Comparison of ENCODE assay signal across 16 cellular contexts in genomic region chr10:110840923-110841428, GRCh38. TPM values are rescaled to one million over a fixed set of nuclear protein-coding genes. Genes with fewer than 3 reads are reported as not detected.
A peak's percentile ranks its signal among the peaks of the same experiment; 100 is the strongest.
DNase-seq lines count a peak whose midpoint lies in the region; ATAC-seq, FAIRE-seq and TF ChIP-seq lines count a peak whose summit lies in the region.
"Had no signal": no experiment of that assay in that cellular context is flagged by ENCODE, and none has a peak within 500 bp of the region (broad histone marks: within the 10 kb centered on the region; RNA-seq: fewer than 3 reads in every experiment).

No MANE protein-coding gene starts in this region.

- DNase-seq in activated naive CD8-positive, alpha-beta T cell treated with anti-CD3 and anti-CD28 coated beads for 36 hours: no peak
- DNase-seq in activated naive CD8-positive, alpha-beta T cell treated with anti-CD3 and anti-CD28 coated beads, Interleukin-2, amount 50 U/mL, for 24 hours: no peak
- no peak for DNase-seq in GM12878 (ENCODE audit: low read depth, low spot score)
- DNase-seq in thyroid gland: no peak
- DNase-seq in GM13976 (ENCODE audit: low spot score): no peak
- DNase-seq: activated CD8-positive, alpha-beta memory T cell treated with anti-CD3 and anti-CD28 coated beads, Interleukin-2, amount 50 U/mL, for 48 hours; CD8-positive, alpha-beta memory T cell; NCI-H2171; SHP77 treated with DMSO at 0.1 percent for 48 hours had no signal

- H3K36me3 Mint-ChIP-seq in activated naive CD8-positive, alpha-beta T cell treated with anti-CD3 and anti-CD28 coated beads for 36 hours: no peaks in the 10 kb centered on the region
- no peaks in the 10 kb centered on the region for H3K36me3 Mint-ChIP-seq in activated naive CD8-positive, alpha-beta T cell treated with anti-CD3 and anti-CD28 coated beads, Interleukin-2, amount 50 U/mL, for 24 hours (ENCODE audit: low read depth)
- H3K36me3 Mint-ChIP-seq: CD8-positive, alpha-beta memory T cell had no signal

- in situ Hi-C loops in GM12878 (cut with MboI): no loop called here
- in situ Hi-C loops in GM13976 (cut with MboI; ENCODE audit: low sequenced_read_pairs, unreplicated experiment): no loop called here

- H3K9ac ChIP-seq in GM12878 (ENCODE audit: control insufficient read depth, insufficient read depth, low read length) (peak overlapping the region; percentile 80), mucosa of rectum (ENCODE audit: low read depth in 1 of 2, low read length in 2 of 2) (peak overlapping the region; percentile 14 to 55)

- TF ChIP-seq POLR2A in GM12878 (IDR thresholded peaks at IDR 0.05; ENCODE audit: low read depth, low read length) (no peak), thyroid gland (IDR thresholded peaks at IDR 0.05) (no peak)

- H3K4me1 Mint-ChIP-seq in activated naive CD8-positive, alpha-beta T cell treated with anti-CD3 and anti-CD28 coated beads for 36 hours: peaks cover 58% of the 10 kb centered on the region
- peaks cover 60% of the 10 kb centered on the region for H3K4me1 Mint-ChIP-seq in activated naive CD8-positive, alpha-beta T cell treated with anti-CD3 and anti-CD28 coated beads, Interleukin-2, amount 50 U/mL, for 24 hours

- no peak overlapping the region for H2AFZ ChIP-seq in GM12878 (ENCODE audit: control insufficient read depth, low read depth, low read length)

- SMC1A ChIA-PET in GM12878 (lab: Charles Lee; ENCODE audit: uncharacterized antibody, unreplicated experiment): interaction anchor here (0.9 to 12.5 kb wide), 20 partner anchors 8 to 169 kb away, joined by 3 to 188 read pairs (median 16); partner anchors contain the start of gene PDCD4

- intact Hi-C loops in GM12878 (cut with micrococcal nuclease; ENCODE audit: unreplicated experiment) (no loop called here), thyroid gland (cut with DNase I) (no loop called here)

- H3K27ac ChIP-seq in GM12878 (ENCODE audit: control insufficient read depth, insufficient read depth) (peak overlapping the region; percentile 97), mucosa of rectum (ENCODE audit: low read depth in 2 of 2, low read length in 2 of 2) (peak overlapping the region; percentile 97 to 98), thyroid gland (peak overlapping the region; percentile 89 to 93 (median 91))
- H3K27ac ChIP-seq: left lung had no signal

- H3K36me3 ChIP-seq in GM12878 (ENCODE audit: control insufficient read depth in 2 of 2, insufficient read depth in 2 of 2, low read length in 1 of 2) (no peaks in the 10 kb centered on the region), mucosa of rectum (ENCODE audit: control insufficient read depth in 2 of 2, insufficient read depth in 2 of 2, low read length in 2 of 2) (no peaks in the 10 kb centered on the region), thyroid gland (no peaks in the 10 kb centered on the region)
- H3K36me3 ChIP-seq: left lung had no signal

- FAIRE-seq in GM12878 (lab: Jason Lieb, UNC): no peak

- BruUV-seq in GM12878 (replicated peaks; lab: Mats Ljungman, UMichigan): no TSS peak

- CTCF ChIA-PET in GM12878 (lab: Yijun Ruan, JAX): interaction anchor here (1.2 to 6.8 kb wide), 10 partner anchors 9 to 41 kb away, joined by 3 to 70 read pairs (median 6); no protein-coding TSS in a partner anchor

- POLR2A ChIA-PET in GM12878 (lab: Charles Lee): interaction anchor here (1.0 to 7.4 kb wide), 10 partner anchors 11 to 484 kb away, joined by 3 to 145 read pairs (median 19); partner anchors contain the start of gene PDCD4

- H3K27me3 ChIP-seq in GM12878 (replicated peaks in 1 of 2; ENCODE audit: control insufficient read depth in 2 of 2, insufficient read depth in 2 of 2, low read length in 1 of 2) (no peaks in the 10 kb centered on the region), mucosa of rectum (ENCODE audit: control insufficient read depth in 2 of 2, insufficient read depth in 2 of 2, low read length in 2 of 2) (no peaks in the 10 kb centered on the region), thyroid gland (no peaks in the 10 kb centered on the region)
- H3K27me3 ChIP-seq: left lung had no signal

- H3K4me3 ChIP-seq in GM12878 (no peak overlapping the region), mucosa of rectum (ENCODE audit: low read length in 2 of 2) (no peak overlapping the region), thyroid gland (replicated peaks in 1 of 3) (no peak overlapping the region)
- H3K4me3 ChIP-seq: left lung had no signal

- TF ChIP-seq CTCF in GM12878 (IDR thresholded peaks at IDR 0.05 in 2 of 3, conservative IDR thresholded peaks at IDR 0.05 in 1 of 3; ENCODE audit: control insufficient read depth in 2 of 3, extremely low read depth in 1 of 3, insufficient read depth in 1 of 3, low read depth in 3 of 3, low read length in 3 of 3) (no peak), thyroid gland (IDR thresholded peaks at IDR 0.05) (no peak), GM13976 (IDR thresholded peaks at IDR 0.05; ENCODE audit: borderline replicate concordance, control extremely low read depth, extremely low read depth, insufficient read depth, missing control alignments) (no peak)

- TF ChIP-seq EP300 in GM12878 (IDR thresholded peaks at IDR 0.05; ENCODE audit: borderline replicate concordance in 1 of 2, control insufficient read depth in 1 of 2, low read depth in 2 of 2, low read length in 2 of 2): no peak

- peaks cover 10% of the 10 kb centered on the region for H3K79me2 ChIP-seq in GM12878 (ENCODE audit: control insufficient read depth, insufficient read depth, low read length)

- peak overlapping the region; percentile 80; the same call in 1 of the 2 replicates for H3K4me2 ChIP-seq in GM12878 (ENCODE audit: control insufficient read depth, insufficient read depth)

- H3K9me3 ChIP-seq in GM12878 (replicated peaks; ENCODE audit: control insufficient read depth, insufficient read depth, low read length) (no peaks in the 10 kb centered on the region), mucosa of rectum (ENCODE audit: control insufficient read depth in 2 of 2, low read length in 2 of 2) (no peaks in the 10 kb centered on the region), thyroid gland (no peaks in the 10 kb centered on the region)
- H3K9me3 ChIP-seq: left lung had no signal

- peak overlapping the region; percentile 63 for H3K27ac Mint-ChIP-seq in activated naive CD8-positive, alpha-beta T cell treated with anti-CD3 and anti-CD28 coated beads for 36 hours
- no peak overlapping the region for H3K27ac Mint-ChIP-seq in activated naive CD8-positive, alpha-beta T cell treated with anti-CD3 and anti-CD28 coated beads, Interleukin-2, amount 50 U/mL, for 24 hours

- H3K4me1 ChIP-seq in GM12878 (ENCODE audit: control insufficient read depth, insufficient read depth, low read length) (peaks cover 52% of the 10 kb centered on the region), mucosa of rectum (ENCODE audit: control insufficient read depth in 2 of 2, insufficient read depth in 2 of 2, low read length in 2 of 2) (peaks cover 66 to 87% of the 10 kb centered on the region in 2 donors), thyroid gland (peaks cover 84 to 95% of the 10 kb centered on the region in 2 donors)

- no peak for ATAC-seq in activated naive CD8-positive, alpha-beta T cell treated with anti-CD3 and anti-CD28 coated beads, Interleukin-2, amount 50 U/mL, for 24 hours
- no peak for ATAC-seq in GM12878
- no peak for ATAC-seq in HG02623 (IDR thresholded peaks at IDR 0.05; ENCODE audit: unreplicated experiment)
- ATAC-seq in GM19455 (IDR thresholded peaks at IDR 0.05; ENCODE audit: unreplicated experiment): no peak
- ATAC-seq: HCT116 had no signal

- H3K4me3 Mint-ChIP-seq in activated naive CD8-positive, alpha-beta T cell treated with anti-CD3 and anti-CD28 coated beads for 36 hours: no peak overlapping the region
- no peak overlapping the region for H3K4me3 Mint-ChIP-seq in activated naive CD8-positive, alpha-beta T cell treated with anti-CD3 and anti-CD28 coated beads, Interleukin-2, amount 50 U/mL, for 24 hours
- H3K4me3 Mint-ChIP-seq: activated naive CD8-positive, alpha-beta T cell; CD8-positive, alpha-beta memory T cell; nephron had no signal

- WGBS in GM12878 (ENCODE audit: insufficient coverage, insufficient replicate concordance, low lambda C conversion rate, missing lambda C conversion rate): 80% methylated on average over 3 of the region's 3 CpGs
- WGBS in thyroid gland, 2 donors: 59 to 75% methylated on average over 3 of the region's 3 CpGs

- H3K27me3 Mint-ChIP-seq in activated naive CD8-positive, alpha-beta T cell treated with anti-CD3 and anti-CD28 coated beads for 36 hours: no peaks in the 10 kb centered on the region
- no peaks in the 10 kb centered on the region for H3K27me3 Mint-ChIP-seq in activated naive CD8-positive, alpha-beta T cell treated with anti-CD3 and anti-CD28 coated beads, Interleukin-2, amount 50 U/mL, for 24 hours
- H3K27me3 Mint-ChIP-seq: activated naive CD8-positive, alpha-beta T cell had no signal

- no peaks in the 10 kb centered on the region for H3K9me3 Mint-ChIP-seq in activated naive CD8-positive, alpha-beta T cell treated with anti-CD3 and anti-CD28 coated beads for 36 hours
- no peaks in the 10 kb centered on the region for H3K9me3 Mint-ChIP-seq in activated naive CD8-positive, alpha-beta T cell treated with anti-CD3 and anti-CD28 coated beads, Interleukin-2, amount 50 U/mL, for 24 hours
- H3K9me3 Mint-ChIP-seq: CD8-positive, alpha-beta memory T cell; nephron had no signal

- no peak for TF ChIP-seq RAD21 in GM12878 (IDR thresholded peaks at IDR 0.05; ENCODE audit: insufficient read depth, low read depth, low read length)

- RAD21 ChIA-PET in GM12878 (lab: Charles Lee; ENCODE audit: unreplicated experiment): interaction anchor here (0.9 to 7.3 kb wide), 21 partner anchors 11 to 98 kb away, joined by 3 to 153 read pairs (median 16); partner anchors contain the start of genes BBIP1 and PDCD4

- no peaks in the 10 kb centered on the region for H4K20me1 ChIP-seq in GM12878 (ENCODE audit: control insufficient read depth, insufficient read depth)

RNA-seq across cellular contexts. Expression of gene PDCD4, which starts 30.8 kb away (rescaled TPM):
- total RNA-seq in activated naive CD8-positive, alpha-beta T cell treated with anti-CD3 and anti-CD28 coated beads for 36 hours: 100 to 1,000 TPM; 125 TPM
- total RNA-seq in GM12878 (2013; cell fraction: nucleolus; rRNA removed): 343 and 354 TPM in 2 replicates
- total RNA-seq in GM12878 (2014; rRNA removed): 106 and 108 TPM in 2 replicates
- 168 and 179 TPM in 2 replicates for total RNA-seq in GM12878 (2014; rRNA removed; fragmentation: Illumina TruSeq; extraction: Trizol)
- total RNA-seq in GM12878 (2021): 169 and 181 TPM in 2 replicates
- polyA plus RNA-seq in GM12878 (2011; ENCODE audit: low read depth): 158 TPM
- 189 and 280 TPM in 2 replicates for polyA plus RNA-seq in GM12878 (2011; rRNA removed)
- polyA plus RNA-seq in GM12878 (2011; cell fraction: cytosol; rRNA removed): 33.8 and 38.8 TPM in 2 replicates
- 93.5 and 111 TPM in 2 replicates for polyA plus RNA-seq in GM12878 (2011; cell fraction: nucleus; rRNA removed)
- 313 and 387 TPM in 2 replicates for polyA plus RNA-seq in GM12878 (2012)
- 219 and 380 TPM in 2 replicates for polyA plus RNA-seq in GM12878 (2014; fragmentation: Illumina TruSeq; extraction: Trizol)
- polyA plus RNA-seq in GM12878 (2014; fragmentation: Nextera tagmentation; extraction: Ambion mirVana): 100 to 1,000 TPM; 101 to 138 TPM
- 155 and 174 TPM in 2 replicates for polyA plus RNA-seq in GM12878 (2014; rRNA removed)
- 100 to 1,000 TPM; 341 to 372 TPM for polyA plus RNA-seq in GM12878 (2016; fragmentation: Nextera tagmentation; extraction: Ambion mirVana)
- polyA minus RNA-seq in GM12878 (2011; rRNA and poly(A)+ RNA removed): 37.1 and 72.9 TPM in 2 replicates
- polyA minus RNA-seq in GM12878 (2011; cell fraction: cytosol; rRNA and poly(A)+ RNA removed): 31.5 and 42.2 TPM in 2 replicates
- 57.9 and 72.6 TPM in 2 replicates for polyA minus RNA-seq in GM12878 (2011; cell fraction: nucleus; rRNA and poly(A)+ RNA removed)
- 100 to 1,000 TPM; 188 to 340 (median 256) TPM for total RNA-seq in thyroid gland
